ENCODE assay signal across 16 cellular contexts in the genomic region with DNA sequence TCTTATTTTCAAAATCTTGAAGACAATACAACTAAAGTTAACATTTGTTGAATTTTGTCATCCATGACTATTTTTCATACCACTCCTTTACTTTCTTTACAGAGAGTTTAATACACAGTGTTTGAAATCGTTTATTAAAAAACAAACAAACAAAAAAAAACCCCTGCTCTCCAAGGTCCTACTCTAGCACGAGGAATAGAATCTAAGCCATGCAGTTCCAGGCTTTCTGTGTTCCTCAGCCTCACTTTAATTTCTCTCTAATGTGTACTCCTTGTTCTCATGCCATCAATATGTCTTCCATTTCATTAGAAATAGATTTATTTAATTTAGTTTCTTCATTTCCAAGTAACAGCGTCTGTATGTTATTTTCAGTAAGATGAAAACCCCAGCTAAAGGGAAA.
DNase-seq lines count a peak whose midpoint lies in the region; FAIRE-seq and TF ChIP-seq lines count a peak whose summit lies in the region.
"Had no signal": no experiment of that assay in that cellular context is flagged by ENCODE, and none has a peak within 500 bp of the region (broad histone marks: within the 10 kb centered on the region; RNA-seq: fewer than 3 reads in every experiment).

No MANE protein-coding gene starts in this region.

- H3K36me3 ChIP-seq in left ventricle myocardium inferior (no peaks in the 10 kb centered on the region), right atrium auricular region (no peaks in the 10 kb centered on the region), OCI-LY3 (replicated peaks; ENCODE audit: low read depth, low read length) (no peaks in the 10 kb centered on the region)

- no peaks in the 10 kb centered on the region for H4K20me1 ChIP-seq in OCI-LY3 (ENCODE audit: insufficient read depth, low read length)

- DNase-seq in left ventricle myocardium inferior (no peak), right atrium auricular region (ENCODE audit: low spot score) (no peak), dermis blood vessel endothelial cell (peak; percentile 13), G401 (ENCODE audit: low spot score) (no peak), GM19239 (ENCODE audit: insufficient read length, low spot score) (no peak)
- DNase-seq: C1 segment of cervical spinal cord; Calu3; CD4-positive, alpha-beta memory T cell; COR-L47; DMS53; DMS79 treated with DMSO at 0.1 percent for 48 hours; GDM1; H9 had no signal

- no peak for FAIRE-seq in GM19239 (lab: Jason Lieb, UNC)
- FAIRE-seq: GM12878 had no signal

- in situ Hi-C loops in G401 (cut with HindIII; ENCODE audit: low sequenced_read_pairs) = no loop called here

- H3K27ac ChIP-seq in left ventricle myocardium inferior (replicated peaks) = peak overlapping the region; percentile 37
- no peak overlapping the region for H3K27ac ChIP-seq in right atrium auricular region
- no peak overlapping the region for H3K27ac ChIP-seq in OCI-LY3 (ENCODE audit: low read length)

- no peak for TF ChIP-seq CTCF in left ventricle myocardium inferior (IDR thresholded peaks at IDR 0.05; ENCODE audit: borderline replicate concordance)
- TF ChIP-seq CTCF in right atrium auricular region (IDR thresholded peaks at IDR 0.05) = no peak
- no peak for TF ChIP-seq CTCF in OCI-LY3 (IDR thresholded peaks at IDR 0.05; ENCODE audit: low read depth, low read length)

- no peak overlapping the region for H2AFZ ChIP-seq in OCI-LY3 (ENCODE audit: low read depth, low read length)
- H2AFZ ChIP-seq: GM23338 had no signal

- peak overlapping the region; percentile 25; the same call in 1 of the 2 replicates for H3K4me2 ChIP-seq in OCI-LY3 (ENCODE audit: low read length)
- H3K4me2 ChIP-seq: GM23338 had no signal

- H3K4me1 ChIP-seq in left ventricle myocardium inferior = no peaks in the 10 kb centered on the region
- no peaks in the 10 kb centered on the region for H3K4me1 ChIP-seq in right atrium auricular region
- no peaks in the 10 kb centered on the region for H3K4me1 ChIP-seq in OCI-LY3 (ENCODE audit: low read length)

- intact Hi-C loops in left ventricle myocardium inferior (cut with micrococcal nuclease) = no loop called here

- no peak overlapping the region for H3K4me3 ChIP-seq in left ventricle myocardium inferior
- no peak overlapping the region for H3K4me3 ChIP-seq in right atrium auricular region
- H3K4me3 ChIP-seq in OCI-LY3 (ENCODE audit: low read length) = no peak overlapping the region
- H3K4me3 ChIP-seq: GM12878, GM23338 had no signal

- H3K9ac ChIP-seq in OCI-LY3 (ENCODE audit: low read length) = no peak overlapping the region

- H3K9me3 ChIP-seq in left ventricle myocardium inferior (replicated peaks) (no peaks in the 10 kb centered on the region), right atrium auricular region (no peaks in the 10 kb centered on the region), OCI-LY3 (ENCODE audit: insufficient read depth, low read length) (no peaks in the 10 kb centered on the region)

- H3K79me2 ChIP-seq in OCI-LY3 (ENCODE audit: low read length) = no peaks in the 10 kb centered on the region

- H3K27me3 ChIP-seq in left ventricle myocardium inferior (ENCODE audit: low read depth) (no peaks in the 10 kb centered on the region), right atrium auricular region (no peaks in the 10 kb centered on the region), OCI-LY3 (ENCODE audit: low read depth, low read length) (peaks cover 3% of the 10 kb centered on the region; the same call in 1 of the 2 replicates)
